ENCODE assay signal across 11 cellular contexts in genomic region chr11:121453589-121454299, GRCh38. TPM values are rescaled to one million over a fixed set of nuclear protein-coding genes. Genes with fewer than 3 reads are reported as not detected.
DNase-seq lines count a peak whose midpoint lies in the region; ATAC-seq and TF ChIP-seq lines count a peak whose summit lies in the region.
"Had no signal": no experiment of that assay in that cellular context is flagged by ENCODE, and none has a peak within 500 bp of the region (broad histone marks: within the 10 kb centered on the region; RNA-seq: fewer than 3 reads in every experiment).

No MANE protein-coding gene starts in this region.

- H3K36me3 ChIP-seq in lower lobe of right lung (no peaks in the 10 kb centered on the region), thymus (ENCODE audit: control insufficient read depth, insufficient read depth) (no peaks in the 10 kb centered on the region), uterus (no peaks in the 10 kb centered on the region)

- no peak for TF ChIP-seq POLR2A in uterus (IDR thresholded peaks at IDR 0.05)

- intact Hi-C loops in lower lobe of right lung (cut with DNase I) (no loop called here), uterus (cut with DNase I; ENCODE audit: low total_unique reads) (no loop called here)

- WGBS in thymus = 83% methylated on average over 6 of the region's 6 CpGs

- H3K27ac ChIP-seq in lower lobe of right lung (peak overlapping the region; percentile 33), thymus (ENCODE audit: low read depth) (no peak overlapping the region), coronary artery (peak overlapping the region in 1 of 2 donors; percentile 8), uterus (peak overlapping the region in 1 of 2 donors; percentile 12)

- H3K4me3 ChIP-seq in lower lobe of right lung (peak overlapping the region; percentile 86), thymus (ENCODE audit: low read length) (peak overlapping the region; percentile 59), coronary artery (no peak overlapping the region), uterus (no peak overlapping the region)

- no peaks in the 10 kb centered on the region for H3K9me3 ChIP-seq in lower lobe of right lung
- no peaks in the 10 kb centered on the region for H3K9me3 ChIP-seq in thymus (ENCODE audit: control insufficient read depth)
- no peaks in the 10 kb centered on the region for H3K9me3 ChIP-seq in uterus

- H3K27me3 ChIP-seq in lower lobe of right lung (ENCODE audit: low read depth) (no peaks in the 10 kb centered on the region), thymus (ENCODE audit: control insufficient read depth, insufficient read depth) (no peaks in the 10 kb centered on the region), uterus (no peaks in the 10 kb centered on the region)

- H3K27me3 Mint-ChIP-seq in activated T-cell treated with anti-CD3 and anti-CD28 coated beads, Interleukin-2, amount 50 U/mL, for 4 hours (ENCODE audit: low read depth) = no peaks in the 10 kb centered on the region

- ATAC-seq in activated T-cell treated with anti-CD3 and anti-CD28 coated beads, Interleukin-2, amount 50 U/mL, for 4 hours = no peak
- ATAC-seq in activated naive CD4-positive, alpha-beta T cell treated with anti-CD3 and anti-CD28 coated beads, Interleukin-2, amount 50 U/mL, for 72 hours = peak in 1 of 2 donors; percentile 7
- no peak for ATAC-seq in lower lobe of right lung
- no peak for ATAC-seq in GM18511 (IDR thresholded peaks at IDR 0.05; ENCODE audit: unreplicated experiment)

- H3K27ac Mint-ChIP-seq in activated naive CD4-positive, alpha-beta T cell treated with anti-CD3 and anti-CD28 coated beads, Interleukin-2, amount 50 U/mL, for 72 hours = peak overlapping the region; percentile 92 to 96

- H3K9me3 Mint-ChIP-seq in activated T-cell treated with anti-CD3 and anti-CD28 coated beads, Interleukin-2, amount 50 U/mL, for 4 hours = no peaks in the 10 kb centered on the region
- H3K9me3 Mint-ChIP-seq in activated naive CD4-positive, alpha-beta T cell treated with anti-CD3 and anti-CD28 coated beads, Interleukin-2, amount 50 U/mL, for 72 hours = no peaks in the 10 kb centered on the region

- peaks cover 20% of the 10 kb centered on the region for H3K36me3 Mint-ChIP-seq in activated T-cell treated with anti-CD3 and anti-CD28 coated beads, Interleukin-2, amount 50 U/mL, for 4 hours (ENCODE audit: insufficient read depth)
- peaks cover 32 to 44% of the 10 kb centered on the region in 2 donors for H3K36me3 Mint-ChIP-seq in activated naive CD4-positive, alpha-beta T cell treated with anti-CD3 and anti-CD28 coated beads, Interleukin-2, amount 50 U/mL, for 72 hours

- DNase-seq in activated T-cell treated with anti-CD3 and anti-CD28 coated beads, Interleukin-2, amount 50 U/mL, for 4 hours = no peak
- DNase-seq in activated T-cell treated with anti-CD3 and anti-CD28 coated beads, Interleukin-2, amount 50 U/mL, for 1 hour = no peak
- DNase-seq in activated naive CD4-positive, alpha-beta T cell treated with anti-CD3 and anti-CD28 coated beads, Interleukin-2, amount 50 U/mL, for 72 hours (ENCODE audit: low spot score in 2 of 2) = no peak
- DNase-seq in lower lobe of right lung (no peak), coronary artery (ENCODE audit: low spot score) (no peak), uterus (no peak)
- DNase-seq: ACHN, NCI-H2029 treated with DMSO at 0.1 percent for 48 hours, SIG-M5 had no signal

- peaks cover 30% of the 10 kb centered on the region for H3K4me1 ChIP-seq in lower lobe of right lung
- peaks cover 21% of the 10 kb centered on the region for H3K4me1 ChIP-seq in thymus (ENCODE audit: control insufficient read depth, insufficient read depth, low read length)
- H3K4me1 ChIP-seq in uterus = no peaks in the 10 kb centered on the region

- peaks cover 88% of the 10 kb centered on the region for H3K4me1 Mint-ChIP-seq in activated T-cell treated with anti-CD3 and anti-CD28 coated beads, Interleukin-2, amount 50 U/mL, for 4 hours (ENCODE audit: low read depth)

- TF ChIP-seq CTCF in lower lobe of right lung (IDR thresholded peaks at IDR 0.05) = no peak
- no peak for TF ChIP-seq CTCF in coronary artery (IDR thresholded peaks at IDR 0.05)
- no peak for TF ChIP-seq CTCF in uterus (IDR thresholded peaks at IDR 0.05)

- peak overlapping the region; percentile 92 for H3K4me3 Mint-ChIP-seq in activated T-cell treated with anti-CD3 and anti-CD28 coated beads, Interleukin-2, amount 50 U/mL, for 4 hours

RNA-seq across cellular contexts. Expression of gene SORL1, which starts 1.6 kb away (rescaled TPM):
- total RNA-seq in activated T-cell treated with anti-CD3 and anti-CD28 coated beads, Interleukin-2, amount 50 U/mL, for 4 hours = 10 to 100 TPM; 21.3 to 25.6 (median 21.3) TPM
- 100 to 1,000 TPM in 1 of 2 donors, 10 to 100 TPM in 1; 90.4 to 139 TPM for total RNA-seq in activated naive CD4-positive, alpha-beta T cell treated with anti-CD3 and anti-CD28 coated beads, Interleukin-2, amount 50 U/mL, for 72 hours
- total RNA-seq in lower lobe of right lung = 74.0 TPM
- 7.4 TPM for polyA plus RNA-seq in thymus
- total RNA-seq in uterus = 10 to 100 TPM in 3 of 4 donors, 1 to 10 TPM in 1; 7.6 to 42.6 (median 17.2) TPM

Comparison
In these comparisons a context has a peak if more than half of its experiments do, and no peak if none do; other contexts are left out.
1. H3K4me3 ChIP-seq: peak in lower lobe of right lung (single experiment) and thymus (single experiment); none in coronary artery (single experiment) and uterus (0 of 2).